1 cellular context compared by ENCODE assay signal in genomic region chr2:102451968-102452367, GRCh38.
TF ChIP-seq lines count a peak whose summit lies in the region.

No MANE protein-coding gene starts in this region.

TF ChIP-seq in H1, 55 proteins besides CTCF, POLR2A, EP300 and RAD21:
- no peak for TF ChIP-seq SUZ12 (IDR thresholded peaks at IDR 0.05; ENCODE audit: low read length)
- no peak for TF ChIP-seq KDM5A (IDR thresholded peaks at IDR 0.05; ENCODE audit: low read length)
- TF ChIP-seq EGR1 (IDR thresholded peaks at IDR 0.05; ENCODE audit: borderline replicate concordance, low read depth, low read length) = no peak
- no peak for TF ChIP-seq CEBPB (IDR thresholded peaks at IDR 0.05; ENCODE audit: low read depth, low read length)
- TF ChIP-seq GTF2F1 (IDR thresholded peaks at IDR 0.05; ENCODE audit: borderline replicate concordance, low read depth, low read length) = no peak
